In the genomic region with DNA sequence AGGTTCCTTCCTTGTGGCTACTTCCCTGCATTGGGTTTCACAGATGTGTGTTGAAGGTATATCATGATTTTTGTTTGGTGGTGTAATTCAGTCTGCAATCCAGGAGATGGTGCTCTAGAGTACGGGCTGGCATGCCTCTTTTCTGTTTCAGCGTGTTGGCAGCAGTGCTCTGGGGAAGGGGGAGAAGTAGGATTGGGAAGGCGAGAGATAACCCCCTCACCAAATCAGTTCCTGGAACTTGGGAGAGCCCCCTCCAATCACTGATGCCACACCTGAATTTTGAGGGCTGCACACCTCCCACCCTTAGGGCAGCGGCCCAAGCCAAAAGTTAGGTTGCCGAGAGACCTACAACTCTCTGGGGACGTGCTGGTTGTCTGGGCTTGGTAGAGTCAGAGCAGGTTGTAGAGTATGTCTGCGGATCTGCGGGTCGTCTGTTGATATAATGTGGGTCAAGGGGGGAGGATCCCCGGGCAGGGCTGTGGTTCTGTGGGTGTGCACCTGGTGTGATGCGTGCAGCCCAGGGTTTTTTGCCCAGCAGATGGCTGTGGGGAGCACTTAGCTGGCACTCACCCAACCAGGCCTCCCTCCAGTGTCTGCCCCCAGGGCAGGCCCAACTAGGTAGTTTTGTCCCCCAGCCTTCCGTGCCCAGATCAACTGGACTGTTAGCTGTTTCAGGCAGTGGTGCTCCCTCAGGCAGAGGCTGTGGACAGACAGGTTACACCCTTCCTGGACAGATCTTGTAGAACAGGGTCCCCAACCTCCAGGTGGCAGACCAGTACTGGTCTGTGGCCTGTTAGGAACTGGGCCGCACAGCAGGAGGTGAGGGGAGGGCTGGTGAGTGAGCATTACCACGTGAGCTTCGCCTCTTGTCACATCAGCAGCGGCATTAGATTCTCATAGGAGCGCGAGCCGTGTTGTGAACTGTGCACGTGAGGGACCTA, we compare ENCODE assay signal across 8 cellular contexts.
DNase-seq lines count a peak whose midpoint lies in the region; ATAC-seq and TF ChIP-seq lines count a peak whose summit lies in the region.
"Not testable (repeated sequence)": the region's sequence is repeated elsewhere in the genome, so short reads cannot be mapped to it uniquely, and the experiment has no call there.

No MANE protein-coding gene starts in this region.

- H3K4me3 ChIP-seq in BLaER1 treated with 17β-estradiol and CSF1 and Interleukin-3, amounts not matched to agents 10 nM and 100 nM; GM23248; esophagus squamous epithelium: not testable (repeated sequence)

- peak overlapping the region; percentile 45 for H3K4me3 Mint-ChIP-seq in activated T-helper 17 cell treated with anti-CD3 and anti-CD28 coated beads, Interleukin-2, amount 50 U/mL, for 72 hours
- peak overlapping the region; percentile 84 for H3K4me3 Mint-ChIP-seq in memory B cell

- H3K9ac ChIP-seq in BLaER1 treated with 17β-estradiol and CSF1 and Interleukin-3, amounts not matched to agents 10 nM and 100 nM; GM23248: not testable (repeated sequence)

- not testable (repeated sequence) for H3K9me3 Mint-ChIP-seq in activated T-helper 17 cell treated with anti-CD3 and anti-CD28 coated beads, Interleukin-2, amount 50 U/mL, for 72 hours; memory B cell

- not testable (repeated sequence) for H4K20me1 ChIP-seq in BLaER1 treated with 17β-estradiol and CSF1 and Interleukin-3, amounts not matched to agents 10 nM and 100 nM; GM23248 (ENCODE audit: insufficient read depth)

- H3K9me2 ChIP-seq in GM23248 (ENCODE audit: insufficient read depth): not testable (repeated sequence)

- not testable (repeated sequence) for H3K4me1 Mint-ChIP-seq in activated T-helper 17 cell treated with anti-CD3 and anti-CD28 coated beads, Interleukin-2, amount 50 U/mL, for 72 hours; memory B cell

- in situ Hi-C loops in GM23248 (cut with MboI): not testable (repeated sequence)

- not testable (repeated sequence) for H2AFZ ChIP-seq in GM23248

- TF ChIP-seq POLR2A in esophagus squamous epithelium (IDR thresholded peaks at IDR 0.05): not testable (repeated sequence)

- peak; percentile 64 for ATAC-seq in activated T-helper 17 cell treated with anti-CD3 and anti-CD28 coated beads, Interleukin-2, amount 50 U/mL, for 72 hours (replicated peaks)
- ATAC-seq in memory B cell (ENCODE audit: low read depth): peak; percentile 85

- not testable (repeated sequence) for H3K36me3 Mint-ChIP-seq in activated T-helper 17 cell treated with anti-CD3 and anti-CD28 coated beads, Interleukin-2, amount 50 U/mL, for 72 hours (ENCODE audit: low read depth); memory B cell

- WGBS in GM23248 (ENCODE audit: low coverage in 1 of 2, low lambda C conversion rate in 2 of 2, missing lambda C conversion rate in 2 of 2), 2 experiments: 68 to 76% methylated on average over 11 to 18 of the region's 20 CpGs
- WGBS in esophagus squamous epithelium, 2 donors: 0 to 5% methylated on average over 1 to 5 of the region's 20 CpGs

- intact Hi-C loops in esophagus squamous epithelium (cut with DNase I): not testable (repeated sequence)

- not testable (repeated sequence) for H3K36me3 ChIP-seq in BLaER1 treated with 17β-estradiol and CSF1 and Interleukin-3, amounts not matched to agents 10 nM and 100 nM; GM23248 (ENCODE audit: low read depth); esophagus squamous epithelium

- H3K27ac ChIP-seq in BLaER1 treated with 17β-estradiol and CSF1 and Interleukin-3, amounts not matched to agents 10 nM and 100 nM; GM23248; esophagus squamous epithelium: not testable (repeated sequence)

- H3K4me2 ChIP-seq in BLaER1 treated with 17β-estradiol and CSF1 and Interleukin-3, amounts not matched to agents 10 nM and 100 nM: peak overlapping the region in 9 of 11 experiments; percentile 32 to 71 (median 45); a peak in 15 of 22 replicates
- not testable (repeated sequence) for H3K4me2 ChIP-seq in GM23248 (ENCODE audit: unreplicated experiment)

- TF ChIP-seq CTCF in esophagus squamous epithelium (IDR thresholded peaks at IDR 0.05): peak; percentile 18 to 68 (median 52)

- peaks cover 11% of the 10 kb centered on the region for H3K27me3 Mint-ChIP-seq in activated T-helper 17 cell treated with anti-CD3 and anti-CD28 coated beads, Interleukin-2, amount 50 U/mL, for 72 hours
- H3K27me3 Mint-ChIP-seq in memory B cell: not testable (repeated sequence)

- H3F3A ChIP-seq in GM23248 (ENCODE audit: insufficient read depth): not testable (repeated sequence)

- H3K4me1 ChIP-seq in BLaER1 treated with 17β-estradiol and CSF1 and Interleukin-3, amounts not matched to agents 10 nM and 100 nM; GM23248 (ENCODE audit: insufficient read depth); esophagus squamous epithelium: not testable (repeated sequence)

- not testable (repeated sequence) for H3K27ac Mint-ChIP-seq in activated T-helper 17 cell treated with anti-CD3 and anti-CD28 coated beads, Interleukin-2, amount 50 U/mL, for 72 hours
- peak overlapping the region; percentile 30 for H3K27ac Mint-ChIP-seq in memory B cell

- not testable (repeated sequence) for H3K27me3 ChIP-seq in BLaER1 treated with 17β-estradiol and CSF1 and Interleukin-3, amounts not matched to agents 10 nM and 100 nM; GM23248 (replicated peaks; ENCODE audit: insufficient read depth); esophagus squamous epithelium

- not testable (repeated sequence) for H3K9me3 ChIP-seq in BLaER1 treated with 17β-estradiol and CSF1 and Interleukin-3, amounts not matched to agents 10 nM and 100 nM (replicated peaks in 1 of 11); GM23248 (ENCODE audit: low read depth); esophagus squamous epithelium

- DNase-seq in GM23248: peak; percentile 31
- peak; percentile 14 to 68 (median 43) for DNase-seq in NCI-H1417 (lab: John Stamatoyannopoulos, UW)
- peak; percentile 20 for DNase-seq in RPMI8226
- not testable (repeated sequence) for DNase-seq in esophagus squamous epithelium (lab: John Stamatoyannopoulos, UW)
- DNase-seq in memory B cell (ENCODE audit: low spot score in 2 of 2): peak; percentile 50 to 56
- DNase-seq in stimulated activated CD8-positive, alpha-beta memory T cell treated with anti-CD3 and anti-CD28 coated beads, Interleukin-4, amount 100 ng/mL, for 48 hours: peak; percentile 28

- not testable (repeated sequence) for H3K79me2 ChIP-seq in GM23248 (ENCODE audit: insufficient read depth)
